Comparison of ENCODE assay signal across 10 cellular contexts in genomic region chr4:38967260-38968095, GRCh38.
A peak's percentile ranks its signal among the peaks of the same experiment; 100 is the strongest.
DNase-seq lines count a peak whose midpoint lies in the region; ATAC-seq, FAIRE-seq and TF ChIP-seq lines count a peak whose summit lies in the region.
"Had no signal": no experiment of that assay in that cellular context is flagged by ENCODE, and none has a peak within 500 bp of the region (broad histone marks: within the 10 kb centered on the region; RNA-seq: fewer than 3 reads in every experiment).

No MANE protein-coding gene starts in this region.

- no peaks in the 10 kb centered on the region for H3K79me2 ChIP-seq in K562 (ENCODE audit: control insufficient read depth, insufficient read depth, low read length)

- peak overlapping the region; percentile 96 for H3K27ac ChIP-seq in AG04450 (ENCODE audit: low read depth, low read length)
- peak overlapping the region; percentile 37; the same call in 2 of the 3 replicates for H3K27ac ChIP-seq in K562 (ENCODE audit: extremely low read depth, low read depth, low read length)
- H3K27ac ChIP-seq in lung (ENCODE audit: low read depth in 1 of 2, low read length in 1 of 2), result no peak overlapping the region

- in situ Hi-C loops in K562 (cut with MboI), result no loop called here

- H3K9ac ChIP-seq in K562 (ENCODE audit: insufficient read depth in 1 of 2, low read depth in 2 of 2, low read length in 2 of 2), result no peak overlapping the region

- CTCF ChIA-PET in AG04450 (lab: Charles Lee) (interaction anchor here (1.5 kb wide), 1 partner anchor 9 kb away, joined by 4 read pairs; no protein-coding TSS in a partner anchor), K562 (lab: Yijun Ruan, JAX; ENCODE audit: low intra/inter-chr PET ratio) (no interaction called here)

- H3K4me3 ChIP-seq in AG04450 (ENCODE audit: low read depth, low read length) (no peak overlapping the region), K562 (no peak overlapping the region), lung (no peak overlapping the region)

- no peaks in the 10 kb centered on the region; the same call in 1 of the 2 replicates for H3K9me3 ChIP-seq in AG04450 (ENCODE audit: control insufficient read depth, insufficient read depth, low read length)
- no peaks in the 10 kb centered on the region for H3K9me3 ChIP-seq in K562 (replicated peaks; ENCODE audit: control insufficient read depth, insufficient read depth, low read depth, low read length)
- H3K9me3 ChIP-seq in lung (ENCODE audit: control insufficient read depth in 2 of 2, insufficient read depth in 1 of 2, low read length in 1 of 2), result no peaks in the 10 kb centered on the region

- TF ChIP-seq RAD21 in K562 (CRISPR knock-in tag; conservative IDR thresholded peaks at IDR 0.05 in 1 of 2, IDR thresholded peaks at IDR 0.05 in 1 of 2), result 0 out of 4 replicates have a peak, but pooled peaks of 1 of the 2 experiments have one; percentile 8

- H3K27me3 ChIP-seq in AG04450 (ENCODE audit: control insufficient read depth, insufficient read depth, low read length) (no peaks in the 10 kb centered on the region), K562 (ENCODE audit: control insufficient read depth in 2 of 2, insufficient read depth in 2 of 2, low read length in 2 of 2) (no peaks in the 10 kb centered on the region), lung (ENCODE audit: control insufficient read depth, insufficient read depth) (no peaks in the 10 kb centered on the region)

- no TSS peak for BruUV-seq in K562 (replicated peaks; lab: Mats Ljungman, UMichigan)

- no peaks in the 10 kb centered on the region for H4K20me1 ChIP-seq in K562 (replicated peaks; ENCODE audit: control insufficient read depth, insufficient read depth, low read length)

- DNase-seq in AG04450 (ENCODE audit: low read depth, low spot score) (peak; percentile 96), HS-27A (ENCODE audit: low read depth) (peak; percentile 30), K562 (ENCODE audit: extremely low read depth in 1 of 4, low spot score in 3 of 4) (peak in 1 of 4 experiments; percentile 27), lung (ENCODE audit: low spot score) (no peak), putamen (ENCODE audit: low spot score) (no peak), DMS114 treated with DMSO at 0.1 percent for 48 hours (lab: John Stamatoyannopoulos, UW; ENCODE audit: unreplicated experiment) (no peak), NCI-H774 (lab: John Stamatoyannopoulos, UW) (no peak)
- DNase-seq: NCI-H510A; stimulated activated naive CD4-positive, alpha-beta T cell treated with Interleukin-2 at 50 U/mL for 16 hours had no signal

- TF ChIP-seq CTCF in AG04450 (IDR thresholded peaks at IDR 0.05; ENCODE audit: low read depth, low read length) (peak; percentile 26; the same call in 1 of the 2 replicates), K562 (IDR thresholded peaks at IDR 0.05 in 2 of 3, conservative IDR thresholded peaks at IDR 0.05 in 1 of 3; ENCODE audit: insufficient read depth in 2 of 3, low read depth in 1 of 3, low read length in 3 of 3) (no peak), lung (IDR thresholded peaks at IDR 0.05; ENCODE audit: control extremely low read depth, extremely low read depth) (no peak)

- ATAC-seq in K562, result peak; percentile 75
- peak; percentile 62 for ATAC-seq in lung (ENCODE audit: insufficient read depth, low FRiP score)
- no peak for ATAC-seq in HG03460 (IDR thresholded peaks at IDR 0.05; ENCODE audit: unreplicated experiment)

- H3K4me2 ChIP-seq in K562 (ENCODE audit: insufficient read depth, low read length), result no peak overlapping the region

- H2AFZ ChIP-seq in K562 (ENCODE audit: low read depth, low read length), result no peak overlapping the region; the same call in 1 of the 2 replicates

- TF ChIP-seq POLR2A in K562 (conservative IDR thresholded peaks at IDR 0.05), result no peak

- peak; percentile 88 for TF ChIP-seq EP300 in K562 (IDR thresholded peaks at IDR 0.05; ENCODE audit: low read length)

- POLR2A ChIA-PET in AG04450 (lab: Yijun Ruan, JAX) (interaction anchor here (0.9 to 1.6 kb wide), 5 partner anchors 17 to 78 kb away, joined by 3 to 5 read pairs (median 3); no protein-coding TSS in a partner anchor), K562 (lab: Yijun Ruan, JAX) (no interaction called here)

- H3K9me1 ChIP-seq in K562 (ENCODE audit: control insufficient read depth, insufficient read depth, low read length), result no peaks in the 10 kb centered on the region

- H3K36me3 ChIP-seq in K562 (ENCODE audit: control insufficient read depth, insufficient read depth, low read length) (no peaks in the 10 kb centered on the region), lung (ENCODE audit: control insufficient read depth in 2 of 2, insufficient read depth in 2 of 2, low read length in 2 of 2) (no peaks in the 10 kb centered on the region)

- H3K4me1 ChIP-seq in K562 (replicated peaks in 1 of 2; ENCODE audit: control insufficient read depth in 2 of 2, insufficient read depth in 2 of 2, low read length in 2 of 2), result no peaks in the 10 kb centered on the region; a peak in 1 of 5 replicates
- no peaks in the 10 kb centered on the region for H3K4me1 ChIP-seq in lung (ENCODE audit: control insufficient read depth in 2 of 2, insufficient read depth in 2 of 2, low read length in 2 of 2)

- no peak for FAIRE-seq in K562 (lab: Jason Lieb, UNC)

- intact Hi-C loops in K562 (cut with micrococcal nuclease), result no loop called here

- WGBS in K562 (ENCODE audit: insufficient coverage, low coverage, missing lambda C conversion rate), result 59% methylated on average over 7 of the region's 7 CpGs
- 88 to 95% methylated on average over 7 of the region's 7 CpGs for WGBS in lung, 2 donors

TF ChIP-seq in K562, 482 proteins besides CTCF, POLR2A, EP300 and RAD21 (continues in another document):
- TF ChIP-seq ARID1B (IDR thresholded peaks at IDR 0.05) (peak; percentile 62; the same call in 1 of the 2 replicates), RBM25 (IDR thresholded peaks at IDR 0.05; ENCODE audit: low read depth, low read length, severe bottlenecking) (no peak), EP400 (IDR thresholded peaks at IDR 0.05) (peak; percentile 41), SPI1 (IDR thresholded peaks at IDR 0.05; ENCODE audit: borderline replicate concordance, low read depth, low read length) (no peak), MTF1 (CRISPR knock-in tag; IDR thresholded peaks at IDR 0.05; ENCODE audit: borderline replicate concordance) (no peak), ZHX1 (conservative IDR thresholded peaks at IDR 0.05; ENCODE audit: low read length) (no peak), CTCFL (IDR thresholded peaks at IDR 0.05; ENCODE audit: borderline replicate concordance, insufficient read depth, low read depth, low read length, poor library complexity, severe bottlenecking) (no peak), CLOCK (CRISPR knock-in tag; IDR thresholded peaks at IDR 0.05; ENCODE audit: borderline replicate concordance) (no peak), HOXB6 (CRISPR knock-in tag; IDR thresholded peaks at IDR 0.05; ENCODE audit: borderline replicate concordance) (no peak), ZKSCAN8 (CRISPR knock-in tag; IDR thresholded peaks at IDR 0.05) (peak; percentile 45; the same call in 1 of the 2 replicates)

Comparison
In these comparisons a context has a peak if more than half of its experiments do, and no peak if none do; other contexts are left out.
1. DNase-seq: peak in AG04450 (single experiment) and HS-27A (single experiment); none in lung (single experiment), putamen (single experiment), DMS114 treated with DMSO at 0.1 percent for 48 hours (single experiment) and NCI-H774 (single experiment).
2. H3K27ac ChIP-seq: peak in AG04450 (single experiment) and K562 (single experiment); none in lung (0 of 2).